Comparison of ENCODE assay signal across 8 cellular contexts in genomic region chr6:3690506-3690905, GRCh38.
"Had no signal": no experiment of that assay in that cellular context is flagged by ENCODE, and none has a peak within 500 bp of the region (broad histone marks: within the 10 kb centered on the region; RNA-seq: fewer than 3 reads in every experiment).

No MANE protein-coding gene starts in this region.

- FAIRE-seq: HepG2, HTR-8/SVneo, K562 had no signal

- H3K27ac ChIP-seq: HL-60 had no signal

- H3K4me1 Mint-ChIP-seq: IgD-negative memory B cell had no signal

- ATAC-seq: HepG2, K562 had no signal

- H3K4me3 Mint-ChIP-seq: IgD-negative memory B cell had no signal

- H3K27ac Mint-ChIP-seq: IgD-negative memory B cell had no signal

- H3K4me3 ChIP-seq: K562 had no signal

- DNase-seq: IMR-90, KBM-7, KG1 had no signal
